In genomic region chr1:45569962-45570581, GRCh38 we compare ENCODE assay signal across 1 cellular context.
A peak's percentile ranks its signal among the peaks of the same experiment; 100 is the strongest.
TF ChIP-seq lines count a peak whose summit lies in the region.

No MANE protein-coding gene starts in this region.

TF ChIP-seq in endothelial cell of umbilical vein, 7 proteins besides CTCF, POLR2A, EP300 and RAD21 (continued from another document):
- TF ChIP-seq MAX (IDR thresholded peaks at IDR 0.05; ENCODE audit: insufficient read depth, insufficient read length) = peak; percentile 49
